Comparison of ENCODE assay signal across 24 cellular contexts in genomic region chrX:139798701-139799100, GRCh38.
DNase-seq lines count a peak whose midpoint lies in the region; ATAC-seq, FAIRE-seq and TF ChIP-seq lines count a peak whose summit lies in the region.
"Had no signal": no experiment of that assay in that cellular context is flagged by ENCODE, and none has a peak within 500 bp of the region (broad histone marks: within the 10 kb centered on the region; RNA-seq: fewer than 3 reads in every experiment).

No MANE protein-coding gene starts in this region.

- H3K9me3 ChIP-seq in CD4-positive, CD25-positive, alpha-beta regulatory T cell (ENCODE audit: control insufficient read depth in 2 of 2, low read length in 2 of 2), result no peaks in the 10 kb centered on the region
- H3K9me3 ChIP-seq: A549; BLaER1 treated with 17β-estradiol and CSF1 and Interleukin-3, amounts not matched to agents 10 nM and 100 nM had no signal

- H3K27me3 Mint-ChIP-seq in CD4-positive, CD25-positive, alpha-beta regulatory T cell, result no peaks in the 10 kb centered on the region
- no peaks in the 10 kb centered on the region for H3K27me3 Mint-ChIP-seq in GM23338 (ENCODE audit: insufficient read depth, low read depth, poor library complexity)
- H3K27me3 Mint-ChIP-seq: B cell; CD4-positive, alpha-beta memory T cell; CD8-positive, alpha-beta memory T cell had no signal

- H3K27me3 ChIP-seq in CD4-positive, CD25-positive, alpha-beta regulatory T cell (ENCODE audit: control insufficient read depth, insufficient read depth, low read length), result no peaks in the 10 kb centered on the region
- no peaks in the 10 kb centered on the region for H3K27me3 ChIP-seq in GM23338 (ENCODE audit: insufficient read depth)

- no peaks in the 10 kb centered on the region for H3K79me2 ChIP-seq in GM23338 (replicated peaks; ENCODE audit: insufficient read depth)

- no peaks in the 10 kb centered on the region for H3K9me2 ChIP-seq in GM23338 (ENCODE audit: insufficient read depth)

- H3K4me1 ChIP-seq in CD4-positive, CD25-positive, alpha-beta regulatory T cell (ENCODE audit: control insufficient read depth, insufficient read depth, low read length, poor library complexity, severe bottlenecking), result no peaks in the 10 kb centered on the region
- H3K4me1 ChIP-seq in GM23338 (ENCODE audit: insufficient read depth), result no peaks in the 10 kb centered on the region
- H3K4me1 ChIP-seq: BLaER1 treated with 17β-estradiol and CSF1 and Interleukin-3, amounts not matched to agents 10 nM and 100 nM had no signal

- H2AFZ ChIP-seq in GM23338, result no peak overlapping the region

- no peak overlapping the region for H3K4me3 Mint-ChIP-seq in CD4-positive, CD25-positive, alpha-beta regulatory T cell
- H3K4me3 Mint-ChIP-seq in GM23338, result no peak overlapping the region
- H3K4me3 Mint-ChIP-seq: B cell; CD4-positive, alpha-beta memory T cell; CD8-positive, alpha-beta memory T cell had no signal

- TF ChIP-seq CTCF in GM23338 (conservative IDR thresholded peaks at IDR 0.05; ENCODE audit: low read depth in 2 of 2), result no peak

- no peak overlapping the region for H3K27ac ChIP-seq in CD4-positive, CD25-positive, alpha-beta regulatory T cell (ENCODE audit: insufficient read depth, low read length, poor library complexity, severe bottlenecking)
- H3K27ac ChIP-seq in GM23338 (ENCODE audit: low read depth), result no peak overlapping the region
- H3K27ac ChIP-seq: 22Rv1; A549; BLaER1 treated with 17β-estradiol and CSF1 and Interleukin-3, amounts not matched to agents 10 nM and 100 nM; C4-2B had no signal

- H3K4me1 Mint-ChIP-seq in CD4-positive, CD25-positive, alpha-beta regulatory T cell, result peaks cover 0 to 4% (median under 1%) of the 10 kb centered on the region in 4 donors
- H3K4me1 Mint-ChIP-seq in GM23338, result no peaks in the 10 kb centered on the region

- no peak for DNase-seq in CD4-positive, CD25-positive, alpha-beta regulatory T cell
- DNase-seq in GM19239 (ENCODE audit: insufficient read length, low spot score) (no peak), cerebellum (ENCODE audit: low spot score) (peak; percentile 10), GM23338 (ENCODE audit: low spot score) (no peak), activated gamma-delta T cell treated with Interleukin-2 at 50 U/mL for 16 hours (no peak)
- no peak for DNase-seq in stimulated activated CD4-positive, alpha-beta T cell treated with anti-CD3 and anti-CD28 coated beads, Interleukin-1b, Interleukin-23, amount 100 ng/mL, for 48 hours
- DNase-seq: AML-193; CD4-positive, alpha-beta memory T cell; CD8-positive, alpha-beta memory T cell; COR-L47; DMS 273 treated with DMSO at 0.1 percent for 48 hours; DMS153; DMS53; DMS79; DND-41; EL; GF-D8 had no signal

- H4K20me1 ChIP-seq in GM23338 (replicated peaks; ENCODE audit: insufficient read depth), result no peaks in the 10 kb centered on the region
- H4K20me1 ChIP-seq: BLaER1 treated with 17β-estradiol and CSF1 and Interleukin-3, amounts not matched to agents 10 nM and 100 nM had no signal

- peaks cover 0 to 2% (median 0%) of the 10 kb centered on the region in 7 donors for H3K9me3 Mint-ChIP-seq in CD4-positive, CD25-positive, alpha-beta regulatory T cell
- H3K9me3 Mint-ChIP-seq in GM23338, result no peaks in the 10 kb centered on the region
- H3K9me3 Mint-ChIP-seq: CD4-positive, alpha-beta memory T cell; CD8-positive, alpha-beta memory T cell had no signal

- no peak overlapping the region for H3K4me2 ChIP-seq in GM23338
- H3K4me2 ChIP-seq: A549; BLaER1 treated with 17β-estradiol and CSF1 and Interleukin-3, amounts not matched to agents 10 nM and 100 nM had no signal

- H3F3A ChIP-seq in GM23338 (replicated peaks; ENCODE audit: low read depth), result no peaks in the 10 kb centered on the region

- ATAC-seq in CD4-positive, CD25-positive, alpha-beta regulatory T cell (ENCODE audit: low read depth in 2 of 2), result no peak
- ATAC-seq in GM23338, result no peak
- ATAC-seq: A549 had no signal

- H3K4me3 ChIP-seq in CD4-positive, CD25-positive, alpha-beta regulatory T cell (ENCODE audit: low read depth, low read length), result no peak overlapping the region
- no peak overlapping the region for H3K4me3 ChIP-seq in GM23338
- H3K4me3 ChIP-seq: A549; BLaER1 treated with 17β-estradiol and CSF1 and Interleukin-3, amounts not matched to agents 10 nM and 100 nM had no signal

- peaks cover 37% of the 10 kb centered on the region for H3K36me3 ChIP-seq in CD4-positive, CD25-positive, alpha-beta regulatory T cell (ENCODE audit: control insufficient read depth, insufficient read depth, low read length)
- peaks cover 10% of the 10 kb centered on the region; the same call in 1 of the 2 replicates for H3K36me3 ChIP-seq in GM23338 (ENCODE audit: insufficient read depth)

- H3K27ac Mint-ChIP-seq in CD4-positive, CD25-positive, alpha-beta regulatory T cell, result peak overlapping the region in 2 of 3 donors; percentile 21 to 56
- no peak overlapping the region for H3K27ac Mint-ChIP-seq in GM23338
- H3K27ac Mint-ChIP-seq: B cell; CD4-positive, alpha-beta memory T cell; CD8-positive, alpha-beta memory T cell had no signal

- peak; percentile 35 for FAIRE-seq in GM19239 (lab: Jason Lieb, UNC)
- FAIRE-seq: G401.6, GM12891 had no signal

- H3K36me3 Mint-ChIP-seq in CD4-positive, CD25-positive, alpha-beta regulatory T cell, result peaks cover 24% of the 10 kb centered on the region
- peaks cover 13% of the 10 kb centered on the region; the same call in 2 of the 3 replicates for H3K36me3 Mint-ChIP-seq in GM23338 (ENCODE audit: low read depth)

TF ChIP-seq in GM23338, 12 proteins besides CTCF, POLR2A, EP300 and RAD21 (continues in another document):
- TF ChIP-seq, protein P1, sequence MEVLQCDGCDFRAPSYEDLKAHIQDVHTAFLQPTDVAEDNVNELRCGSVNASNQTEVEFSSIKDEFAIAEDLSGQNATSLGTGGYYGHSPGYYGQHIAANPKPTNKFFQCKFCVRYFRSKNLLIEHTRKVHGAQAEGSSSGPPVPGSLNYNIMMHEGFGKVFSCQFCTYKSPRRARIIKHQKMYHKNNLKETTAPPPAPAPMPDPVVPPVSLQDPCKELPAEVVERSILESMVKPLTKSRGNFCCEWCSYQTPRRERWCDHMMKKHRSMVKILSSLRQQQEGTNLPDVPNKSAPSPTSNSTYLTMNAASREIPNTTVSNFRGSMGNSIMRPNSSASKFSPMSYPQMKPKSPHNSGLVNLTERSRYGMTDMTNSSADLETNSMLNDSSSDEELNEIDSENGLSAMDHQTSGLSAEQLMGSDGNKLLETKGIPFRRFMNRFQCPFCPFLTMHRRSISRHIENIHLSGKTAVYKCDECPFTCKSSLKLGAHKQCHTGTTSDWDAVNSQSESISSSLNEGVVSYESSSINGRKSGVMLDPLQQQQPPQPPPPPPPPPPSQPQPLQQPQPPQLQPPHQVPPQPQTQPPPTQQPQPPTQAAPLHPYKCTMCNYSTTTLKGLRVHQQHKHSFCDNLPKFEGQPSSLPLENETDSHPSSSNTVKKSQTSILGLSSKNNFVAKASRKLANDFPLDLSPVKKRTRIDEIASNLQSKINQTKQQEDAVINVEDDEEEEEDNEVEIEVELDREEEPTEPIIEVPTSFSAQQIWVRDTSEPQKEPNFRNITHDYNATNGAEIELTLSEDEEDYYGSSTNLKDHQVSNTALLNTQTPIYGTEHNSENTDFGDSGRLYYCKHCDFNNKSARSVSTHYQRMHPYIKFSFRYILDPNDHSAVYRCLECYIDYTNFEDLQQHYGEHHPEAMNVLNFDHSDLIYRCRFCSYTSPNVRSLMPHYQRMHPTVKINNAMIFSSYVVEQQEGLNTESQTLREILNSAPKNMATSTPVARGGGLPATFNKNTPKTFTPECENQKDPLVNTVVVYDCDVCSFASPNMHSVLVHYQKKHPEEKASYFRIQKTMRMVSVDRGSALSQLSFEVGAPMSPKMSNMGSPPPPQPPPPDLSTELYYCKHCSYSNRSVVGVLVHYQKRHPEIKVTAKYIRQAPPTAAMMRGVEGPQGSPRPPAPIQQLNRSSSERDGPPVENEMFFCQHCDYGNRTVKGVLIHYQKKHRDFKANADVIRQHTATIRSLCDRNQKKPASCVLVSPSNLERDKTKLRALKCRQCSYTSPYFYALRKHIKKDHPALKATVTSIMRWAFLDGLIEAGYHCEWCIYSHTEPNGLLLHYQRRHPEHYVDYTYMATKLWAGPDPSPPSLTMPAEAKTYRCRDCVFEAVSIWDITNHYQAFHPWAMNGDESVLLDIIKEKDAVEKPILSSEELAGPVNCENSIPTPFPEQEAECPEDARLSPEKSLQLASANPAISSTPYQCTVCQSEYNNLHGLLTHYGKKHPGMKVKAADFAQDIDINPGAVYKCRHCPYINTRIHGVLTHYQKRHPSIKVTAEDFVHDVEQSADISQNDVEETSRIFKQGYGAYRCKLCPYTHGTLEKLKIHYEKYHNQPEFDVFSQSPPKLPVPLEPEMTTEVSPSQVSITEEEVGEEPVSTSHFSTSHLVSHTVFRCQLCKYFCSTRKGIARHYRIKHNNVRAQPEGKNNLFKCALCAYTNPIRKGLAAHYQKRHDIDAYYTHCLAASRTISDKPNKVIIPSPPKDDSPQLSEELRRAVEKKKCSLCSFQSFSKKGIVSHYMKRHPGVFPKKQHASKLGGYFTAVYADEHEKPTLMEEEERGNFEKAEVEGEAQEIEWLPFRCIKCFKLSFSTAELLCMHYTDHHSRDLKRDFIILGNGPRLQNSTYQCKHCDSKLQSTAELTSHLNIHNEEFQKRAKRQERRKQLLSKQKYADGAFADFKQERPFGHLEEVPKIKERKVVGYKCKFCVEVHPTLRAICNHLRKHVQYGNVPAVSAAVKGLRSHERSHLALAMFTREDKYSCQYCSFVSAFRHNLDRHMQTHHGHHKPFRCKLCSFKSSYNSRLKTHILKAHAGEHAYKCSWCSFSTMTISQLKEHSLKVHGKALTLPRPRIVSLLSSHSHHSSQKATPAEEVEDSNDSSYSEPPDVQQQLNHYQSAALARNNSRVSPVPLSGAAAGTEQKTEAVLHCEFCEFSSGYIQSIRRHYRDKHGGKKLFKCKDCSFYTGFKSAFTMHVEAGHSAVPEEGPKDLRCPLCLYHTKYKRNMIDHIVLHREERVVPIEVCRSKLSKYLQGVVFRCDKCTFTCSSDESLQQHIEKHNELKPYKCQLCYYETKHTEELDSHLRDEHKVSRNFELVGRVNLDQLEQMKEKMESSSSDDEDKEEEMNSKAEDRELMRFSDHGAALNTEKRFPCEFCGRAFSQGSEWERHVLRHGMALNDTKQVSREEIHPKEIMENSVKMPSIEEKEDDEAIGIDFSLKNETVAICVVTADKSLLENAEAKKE (CRISPR knock-in tag; IDR thresholded peaks at IDR 0.05), result no peak
- TF ChIP-seq POLR2AphosphoS5 (IDR thresholded peaks at IDR 0.05; ENCODE audit: low read depth), result no peak
- TF ChIP-seq EZH2 (IDR thresholded peaks at IDR 0.05; ENCODE audit: low read depth, unreplicated experiment), result no peak
- TF ChIP-seq, protein P2, sequence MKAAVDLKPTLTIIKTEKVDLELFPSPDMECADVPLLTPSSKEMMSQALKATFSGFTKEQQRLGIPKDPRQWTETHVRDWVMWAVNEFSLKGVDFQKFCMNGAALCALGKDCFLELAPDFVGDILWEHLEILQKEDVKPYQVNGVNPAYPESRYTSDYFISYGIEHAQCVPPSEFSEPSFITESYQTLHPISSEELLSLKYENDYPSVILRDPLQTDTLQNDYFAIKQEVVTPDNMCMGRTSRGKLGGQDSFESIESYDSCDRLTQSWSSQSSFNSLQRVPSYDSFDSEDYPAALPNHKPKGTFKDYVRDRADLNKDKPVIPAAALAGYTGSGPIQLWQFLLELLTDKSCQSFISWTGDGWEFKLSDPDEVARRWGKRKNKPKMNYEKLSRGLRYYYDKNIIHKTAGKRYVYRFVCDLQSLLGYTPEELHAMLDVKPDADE (IDR thresholded peaks at IDR 0.05), result no peak
- no peak for TF ChIP-seq STAT1 (IDR thresholded peaks at IDR 0.05; ENCODE audit: unreplicated experiment)
